In genomic region chr9:114348261-114348905, GRCh38 we compare ENCODE assay signal across 11 cellular contexts. TPM values are rescaled to one million over a fixed set of nuclear protein-coding genes. Genes with fewer than 3 reads are reported as not detected.
A peak's percentile ranks its signal among the peaks of the same experiment; 100 is the strongest.
DNase-seq lines count a peak whose midpoint lies in the region; ATAC-seq, FAIRE-seq and TF ChIP-seq lines count a peak whose summit lies in the region.
"Had no signal": no experiment of that assay in that cellular context is flagged by ENCODE, and none has a peak within 500 bp of the region (broad histone marks: within the 10 kb centered on the region; RNA-seq: fewer than 3 reads in every experiment).

No MANE protein-coding gene starts in this region.

- H3K27me3 ChIP-seq in keratinocyte (ENCODE audit: control insufficient read depth, extremely low read depth, insufficient read depth, low read length) (no peaks in the 10 kb centered on the region), tibial artery (no peaks in the 10 kb centered on the region)

- intact Hi-C loops in tibial artery (cut with DNase I; ENCODE audit: low total_unique reads), result loop anchor here (2.0 kb wide), 1 partner anchor 38 kb away; the partner anchor contains the start of gene AKNA

- H3K27me3 Mint-ChIP-seq in activated T-cell treated with anti-CD3 and anti-CD28 coated beads, Interleukin-2, amount 50 U/mL, for 24 hours, result no peaks in the 10 kb centered on the region
- no peaks in the 10 kb centered on the region for H3K27me3 Mint-ChIP-seq in activated T-helper 17 cell treated with anti-CD3 and anti-CD28 coated beads, Interleukin-2, amount 50 U/mL, for 72 hours

- no peak for ATAC-seq in activated T-helper 17 cell treated with anti-CD3 and anti-CD28 coated beads, Interleukin-2, amount 50 U/mL, for 72 hours (replicated peaks)
- ATAC-seq in GM19395 (IDR thresholded peaks at IDR 0.05; ENCODE audit: unreplicated experiment) (no peak), HG02938 (IDR thresholded peaks at IDR 0.05; ENCODE audit: unreplicated experiment) (no peak)

- no peaks in the 10 kb centered on the region for H3K9me3 Mint-ChIP-seq in activated T-cell treated with anti-CD3 and anti-CD28 coated beads, Interleukin-2, amount 50 U/mL, for 24 hours
- H3K9me3 Mint-ChIP-seq in activated T-helper 17 cell treated with anti-CD3 and anti-CD28 coated beads, Interleukin-2, amount 50 U/mL, for 72 hours, result no peaks in the 10 kb centered on the region

- H3K4me1 Mint-ChIP-seq in activated T-cell treated with anti-CD3 and anti-CD28 coated beads, Interleukin-2, amount 50 U/mL, for 24 hours (ENCODE audit: low read depth), result peaks cover 57% of the 10 kb centered on the region
- H3K4me1 Mint-ChIP-seq in activated T-helper 17 cell treated with anti-CD3 and anti-CD28 coated beads, Interleukin-2, amount 50 U/mL, for 72 hours, result peaks cover 34% of the 10 kb centered on the region

- FAIRE-seq in keratinocyte (lab: Jason Lieb, UNC), result no peak
- FAIRE-seq: islet of Langerhans had no signal

- no peak for TF ChIP-seq CTCF in keratinocyte (optimal IDR thresholded peaks at IDR 0.05 in 1 of 3, IDR thresholded peaks at IDR 0.05 in 1 of 3, conservative IDR thresholded peaks at IDR 0.05 in 1 of 3; ENCODE audit: extremely low read depth in 1 of 3, insufficient read depth in 2 of 3, low read length in 3 of 3)
- TF ChIP-seq CTCF in tibial artery (IDR thresholded peaks at IDR 0.05), result no peak

- H3K36me3 Mint-ChIP-seq in activated T-cell treated with anti-CD3 and anti-CD28 coated beads, Interleukin-2, amount 50 U/mL, for 24 hours (ENCODE audit: low read depth), result peaks cover 94% of the 10 kb centered on the region
- H3K36me3 Mint-ChIP-seq in activated T-helper 17 cell treated with anti-CD3 and anti-CD28 coated beads, Interleukin-2, amount 50 U/mL, for 72 hours (ENCODE audit: low read depth), result peaks cover 100% of the 10 kb centered on the region

- peak overlapping the region; percentile 45 for H3K27ac ChIP-seq in keratinocyte (ENCODE audit: control insufficient read depth, insufficient read depth, low read length)
- H3K27ac ChIP-seq in tibial artery, result peak overlapping the region; percentile 72 to 79

- dilution Hi-C loops in keratinocyte (cut with MboI; ENCODE audit: extremely low pct_ligation_motif_present, low sequenced_read_pairs), result no loop called here

- DNase-seq in activated T-cell treated with anti-CD3 and anti-CD28 coated beads, Interleukin-2, amount 50 U/mL, for 24 hours, result no peak
- no peak for DNase-seq in activated T-cell treated with anti-CD3 and anti-CD28 coated beads, Interleukin-2, amount 50 U/mL, for 48 hours
- DNase-seq in keratinocyte (ENCODE audit: low read depth, low spot score) (no peak), tibial artery (no peak), SHP77 treated with DMSO at 0.1 percent for 48 hours (lab: John Stamatoyannopoulos, UW) (no peak)
- DNase-seq: NCI-H1417 treated with DMSO at 0.1 percent for 48 hours had no signal

- peak overlapping the region; percentile 20 for H3K4me2 ChIP-seq in keratinocyte (ENCODE audit: control insufficient read depth, extremely low read depth, insufficient read depth, low read depth, low read length)

- H3K79me2 ChIP-seq in keratinocyte (ENCODE audit: control insufficient read depth, insufficient read depth, low read length), result no peaks in the 10 kb centered on the region

- peak overlapping the region; percentile 42 for H3K4me3 Mint-ChIP-seq in activated T-cell treated with anti-CD3 and anti-CD28 coated beads, Interleukin-2, amount 50 U/mL, for 24 hours
- H3K4me3 Mint-ChIP-seq in activated T-helper 17 cell treated with anti-CD3 and anti-CD28 coated beads, Interleukin-2, amount 50 U/mL, for 72 hours, result peak overlapping the region; percentile 58

- H3K4me3 ChIP-seq in keratinocyte (ENCODE audit: control insufficient read depth in 2 of 3, extremely low read depth in 1 of 3, insufficient read depth in 2 of 3, low read depth in 1 of 3, low read length in 3 of 3), result no peak overlapping the region
- no peak overlapping the region for H3K4me3 ChIP-seq in tibial artery

- H3K9ac ChIP-seq in keratinocyte (ENCODE audit: control insufficient read depth, extremely low read depth, insufficient read depth, low read length), result peak overlapping the region; percentile 49

- no peaks in the 10 kb centered on the region for H3K9me1 ChIP-seq in keratinocyte (ENCODE audit: control insufficient read depth, extremely low read depth, insufficient read depth, low read length)

- H3K9me3 ChIP-seq in keratinocyte (ENCODE audit: control insufficient read depth, low read depth, low read length), result no peaks in the 10 kb centered on the region
- H3K9me3 ChIP-seq in tibial artery, result no peaks in the 10 kb centered on the region

- H3K4me1 ChIP-seq in keratinocyte (ENCODE audit: control insufficient read depth, extremely low read depth, insufficient read depth, low read length) (peaks cover 19% of the 10 kb centered on the region), tibial artery (peaks cover 0 to 38% (median 19%) of the 10 kb centered on the region in 4 donors)

- H2AFZ ChIP-seq in keratinocyte (ENCODE audit: control insufficient read depth, low read length), result no peak overlapping the region

- H4K20me1 ChIP-seq in keratinocyte (ENCODE audit: control insufficient read depth, extremely low read depth, insufficient read depth, low read length), result no peaks in the 10 kb centered on the region

- H3K36me3 ChIP-seq in keratinocyte (ENCODE audit: control insufficient read depth in 2 of 2, extremely low read depth in 1 of 2, insufficient read depth in 2 of 2, low read length in 2 of 2) (peaks cover 5 to 10% of the 10 kb centered on the region in 2 experiments), tibial artery (peaks cover 66 to 98% (median 89%) of the 10 kb centered on the region in 3 donors)

- peak overlapping the region; percentile 96 for H3K27ac Mint-ChIP-seq in activated T-cell treated with anti-CD3 and anti-CD28 coated beads, Interleukin-2, amount 50 U/mL, for 24 hours
- peak overlapping the region; percentile 88 for H3K27ac Mint-ChIP-seq in activated T-helper 17 cell treated with anti-CD3 and anti-CD28 coated beads, Interleukin-2, amount 50 U/mL, for 72 hours

RNA-seq across cellular contexts. Expression of gene ORM2, which starts 18.7 kb away (rescaled TPM):
- not detected for total RNA-seq in activated T-helper 17 cell treated with anti-CD3 and anti-CD28 coated beads, Interleukin-2, amount 50 U/mL, for 72 hours
- polyA plus RNA-seq in keratinocyte, result not detected in 3 replicates
- polyA plus RNA-seq in keratinocyte (2011; ENCODE audit: low read depth), result not detected
- polyA plus RNA-seq in keratinocyte (2011; cell fraction: cytosol; rRNA removed), result not detected in 2 replicates
- polyA plus RNA-seq in keratinocyte (2011; cell fraction: nucleus; rRNA removed), result not detected in 2 replicates
- polyA plus RNA-seq in keratinocyte (2012; ENCODE audit: low replicate concordance), result not detected in 2 replicates
- polyA minus RNA-seq in keratinocyte, result not detected in 3 replicates
- polyA minus RNA-seq in keratinocyte (2011; cell fraction: cytosol; rRNA and poly(A)+ RNA removed), result not detected
- not detected in 2 replicates for polyA minus RNA-seq in keratinocyte (2011; cell fraction: nucleus; rRNA and poly(A)+ RNA removed)

RNA-seq across cellular contexts. Expression of gene ORM1, which starts 25.5 kb away (rescaled TPM):
- not detected for total RNA-seq in activated T-helper 17 cell treated with anti-CD3 and anti-CD28 coated beads, Interleukin-2, amount 50 U/mL, for 72 hours
- polyA plus RNA-seq in keratinocyte, result not detected in 3 replicates
- not detected for polyA plus RNA-seq in keratinocyte (2011; ENCODE audit: low read depth)
- not detected in 2 replicates for polyA plus RNA-seq in keratinocyte (2011; cell fraction: cytosol; rRNA removed)
- not detected in 2 replicates for polyA plus RNA-seq in keratinocyte (2011; cell fraction: nucleus; rRNA removed)
- polyA plus RNA-seq in keratinocyte (2012; ENCODE audit: low replicate concordance), result not detected in 2 replicates
- not detected in 3 replicates for polyA minus RNA-seq in keratinocyte
- not detected for polyA minus RNA-seq in keratinocyte (2011; cell fraction: cytosol; rRNA and poly(A)+ RNA removed)
- polyA minus RNA-seq in keratinocyte (2011; cell fraction: nucleus; rRNA and poly(A)+ RNA removed), result not detected in 2 replicates
- total RNA-seq: cardiac septum had no signal

RNA-seq across cellular contexts. Expression of gene AKNA, which starts 39.4 kb away (rescaled TPM):
- total RNA-seq in activated T-helper 17 cell treated with anti-CD3 and anti-CD28 coated beads, Interleukin-2, amount 50 U/mL, for 72 hours, result 100 to 1,000 TPM; 169 to 184 TPM
- 0.57 to 1.1 TPM (median 0.79 TPM) in 3 replicates for polyA plus RNA-seq in keratinocyte
- polyA plus RNA-seq in keratinocyte (2011; ENCODE audit: low read depth), result 0.64 TPM
- polyA plus RNA-seq in keratinocyte (2011; cell fraction: cytosol; rRNA removed), result 0.66 and 0.82 TPM in 2 replicates
- 1.6 and 2.6 TPM in 2 replicates for polyA plus RNA-seq in keratinocyte (2011; cell fraction: nucleus; rRNA removed)
- polyA plus RNA-seq in keratinocyte (2012; ENCODE audit: low replicate concordance), result 1.8 and 2.0 TPM in 2 replicates
- 0.99 to 2.8 TPM (median 1.6 TPM) in 3 replicates for polyA minus RNA-seq in keratinocyte
- polyA minus RNA-seq in keratinocyte (2011; cell fraction: cytosol; rRNA and poly(A)+ RNA removed), result 0.77 TPM
- 2.6 and 2.8 TPM in 2 replicates for polyA minus RNA-seq in keratinocyte (2011; cell fraction: nucleus; rRNA and poly(A)+ RNA removed)
